21 cellular contexts compared by ENCODE assay signal in the genomic region with DNA sequence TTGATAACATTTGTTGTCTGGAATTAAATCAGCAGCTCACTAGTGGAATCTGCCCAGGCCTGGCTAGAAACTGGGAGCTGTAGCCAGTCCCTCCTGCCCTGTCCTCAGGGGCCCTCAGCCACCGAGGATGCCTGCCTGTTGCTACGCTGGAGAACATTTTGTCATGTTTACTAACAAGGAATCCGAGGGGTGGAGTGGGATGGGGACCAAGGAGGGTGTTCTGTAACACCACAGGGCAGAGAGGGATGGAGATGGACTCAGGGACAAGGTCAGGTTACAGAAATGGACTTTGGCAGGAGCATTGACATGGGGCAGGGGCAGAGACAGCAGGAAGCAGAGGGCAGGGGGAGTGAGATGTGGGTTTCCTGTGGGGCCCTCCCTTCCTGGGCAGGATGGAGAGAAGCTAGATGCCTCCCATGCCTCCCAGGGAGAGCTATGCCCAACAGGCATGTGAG. TPM values are rescaled to one million over a fixed set of nuclear protein-coding genes. Genes with fewer than 3 reads are reported as not detected.
DNase-seq lines count a peak whose midpoint lies in the region; ATAC-seq, FAIRE-seq and TF ChIP-seq lines count a peak whose summit lies in the region.
"Had no signal": no experiment of that assay in that cellular context is flagged by ENCODE, and none has a peak within 500 bp of the region (broad histone marks: within the 10 kb centered on the region; RNA-seq: fewer than 3 reads in every experiment).

No MANE protein-coding gene starts in this region.

- WGBS in A549 (ENCODE audit: missing lambda C conversion rate): 81% methylated on average over 3 of the region's 3 CpGs
- no CpG with 5 or more reads among the region's 3 CpGs for WGBS in mesendoderm (ENCODE audit: extremely low coverage, insufficient coverage, low lambda C conversion rate)

- H3K36me3 Mint-ChIP-seq in CD4-positive, alpha-beta memory T cell: no peaks in the 10 kb centered on the region
- no peaks in the 10 kb centered on the region for H3K36me3 Mint-ChIP-seq in T-helper 1 cell treated with Interleukin-12 subunit alpha and Interleukin-12 subunit beta and Interleukin-4 antibody, amounts not matched to agents 30 μg/mL and 1 μg/mL, for 36 hours (ENCODE audit: low read depth)
- H3K36me3 Mint-ChIP-seq in immature natural killer cell: peaks cover 0 to 3% (median 0%) of the 10 kb centered on the region in 3 donors

- TF ChIP-seq POLR2A in A549 (IDR thresholded peaks at IDR 0.05; ENCODE audit: low read length): no peak

- H3K27ac Mint-ChIP-seq in CD4-positive, alpha-beta memory T cell: peak overlapping the region in 5 of 7 donors; percentile 16 to 76 (median 34)
- peak overlapping the region; percentile 52 for H3K27ac Mint-ChIP-seq in T-helper 1 cell treated with Interleukin-12 subunit alpha and Interleukin-12 subunit beta and Interleukin-4 antibody, amounts not matched to agents 30 μg/mL and 1 μg/mL, for 36 hours
- H3K27ac Mint-ChIP-seq in immature natural killer cell: peak overlapping the region in 5 of 6 donors; percentile 19 to 71 (median 55)
- H3K27ac Mint-ChIP-seq: B cell had no signal

- no peak for FAIRE-seq in A549 (lab: Jason Lieb, UNC)
- FAIRE-seq: colon, frontal cortex, small intestine had no signal

- H2AK5ac ChIP-seq in mesendoderm (ENCODE audit: low read length): no peak overlapping the region

- DNase-seq in A549 (ENCODE audit: low read depth in 1 of 2, low spot score in 1 of 2) (no peak), immature natural killer cell (peak in 1 of 3 donors; percentile 12), NCI-H524 treated with DMSO at 0.1 percent for 48 hours (lab: John Stamatoyannopoulos, UW) (no peak), SW480 (ENCODE audit: low spot score) (no peak), mesendoderm (no peak)
- DNase-seq in CD4-positive, alpha-beta memory T cell: no peak
- DNase-seq: activated naive CD4-positive, alpha-beta T cell; Karpas-422; left lung; NCI-H748 treated with DMSO at 0.1 percent for 48 hours; PC-9; small intestine; stimulated activated CD4-positive, alpha-beta T cell treated with anti-CD3 and anti-CD28 coated beads, Interleukin-4, amount 100 ng/mL, for 4 hours; stimulated activated CD8-positive, alpha-beta memory T cell treated with anti-CD3 and anti-CD28 coated beads, Interleukin-4, amount 100 ng/mL, for 48 hours had no signal

- H3K4me1 Mint-ChIP-seq in CD4-positive, alpha-beta memory T cell: peaks cover 31 to 58% (median 33%) of the 10 kb centered on the region in 4 donors
- H3K4me1 Mint-ChIP-seq in T-helper 1 cell treated with Interleukin-12 subunit alpha and Interleukin-12 subunit beta and Interleukin-4 antibody, amounts not matched to agents 30 μg/mL and 1 μg/mL, for 36 hours (ENCODE audit: low read depth): peaks cover 27% of the 10 kb centered on the region
- H3K4me1 Mint-ChIP-seq in immature natural killer cell: peaks cover 50 to 67% of the 10 kb centered on the region in 2 donors

- intact Hi-C loops in CD4-positive, alpha-beta memory T cell (cut with micrococcal nuclease): no loop called here

- no peak overlapping the region for H4K8ac ChIP-seq in mesendoderm (ENCODE audit: low read depth, low read length)

- no peak overlapping the region for H2BK5ac ChIP-seq in mesendoderm (ENCODE audit: low read length)

- H3K27ac ChIP-seq in A549 (peak overlapping the region; percentile 75 to 79; a peak in 5 of 6 replicates), mesendoderm (ENCODE audit: low read depth, low read length) (no peak overlapping the region)
- H3K27ac ChIP-seq in CD4-positive, alpha-beta memory T cell (ENCODE audit: low read depth, low read length): no peak overlapping the region
- H3K27ac ChIP-seq: left lung, parathyroid adenoma, PC-9, thoracic aorta had no signal

- H3K4me3 Mint-ChIP-seq in CD4-positive, alpha-beta memory T cell: peak overlapping the region in 7 of 8 donors; percentile 6 to 72 (median 47)
- no peak overlapping the region for H3K4me3 Mint-ChIP-seq in T-helper 1 cell treated with Interleukin-12 subunit alpha and Interleukin-12 subunit beta and Interleukin-4 antibody, amounts not matched to agents 30 μg/mL and 1 μg/mL, for 36 hours
- peak overlapping the region; percentile 58 to 83 (median 68) for H3K4me3 Mint-ChIP-seq in immature natural killer cell
- H3K4me3 Mint-ChIP-seq: B cell had no signal

- no peak overlapping the region for H3K18ac ChIP-seq in mesendoderm (ENCODE audit: low read length)

- no peak overlapping the region for H3K56ac ChIP-seq in mesendoderm (ENCODE audit: low read length)

- POLR2A ChIA-PET in A549 (lab: Yijun Ruan, JAX): interaction anchor here (1.7 kb wide), 1 partner anchor 46 kb away, joined by 4 read pairs; a partner anchor contains a TSS
- POLR2A ChIA-PET in CD4-positive, alpha-beta memory T cell (lab: Charles Lee; ENCODE audit: partially characterized antibody): interaction anchor here (1.7 kb wide), 1 partner anchor 47 kb away, joined by 6 read pairs; no protein-coding TSS in a partner anchor

- no peaks in the 10 kb centered on the region for H3K36me3 ChIP-seq in CD4-positive, alpha-beta memory T cell (ENCODE audit: insufficient read depth, low read length)
- no peaks in the 10 kb centered on the region for H3K36me3 ChIP-seq in mesendoderm (ENCODE audit: control insufficient read depth, insufficient read depth, low read length)
- H3K36me3 ChIP-seq: left lung, thoracic aorta had no signal

- H3K27me3 Mint-ChIP-seq in CD4-positive, alpha-beta memory T cell: no peaks in the 10 kb centered on the region
- peaks cover 4% of the 10 kb centered on the region for H3K27me3 Mint-ChIP-seq in T-helper 1 cell treated with Interleukin-12 subunit alpha and Interleukin-12 subunit beta and Interleukin-4 antibody, amounts not matched to agents 30 μg/mL and 1 μg/mL, for 36 hours (ENCODE audit: low read depth)
- H3K27me3 Mint-ChIP-seq in immature natural killer cell (ENCODE audit: low read depth in 3 of 3): peaks cover 0 to 3% (median 0%) of the 10 kb centered on the region in 3 donors
- H3K27me3 Mint-ChIP-seq: B cell had no signal

- no peak overlapping the region for H3K4ac ChIP-seq in mesendoderm (ENCODE audit: low read depth, low read length)

- H3K9ac ChIP-seq in mesendoderm (ENCODE audit: low read length): no peak overlapping the region
- H3K9ac ChIP-seq: parathyroid adenoma had no signal

- H3K4me3 ChIP-seq in A549: no peak overlapping the region
- no peak overlapping the region for H3K4me3 ChIP-seq in CD4-positive, alpha-beta memory T cell (ENCODE audit: low read length in 2 of 2)
- H3K4me3 ChIP-seq in mesendoderm (ENCODE audit: low read length): no peak overlapping the region
- H3K4me3 ChIP-seq: left lung, PC-9, thoracic aorta had no signal

- CTCF ChIA-PET in A549 (lab: Yijun Ruan, JAX): interaction anchor here (0.5 to 1.4 kb wide), 6 partner anchors 23 to 327 kb away, joined by 3 to 4 read pairs (median 3); a partner anchor contains a TSS
- CTCF ChIA-PET in CD4-positive, alpha-beta memory T cell (lab: Charles Lee; ENCODE audit: partially characterized antibody): interaction anchor here (0.9 to 8.4 kb wide), 9 partner anchors 25 to 328 kb away, joined by 3 to 260 read pairs (median 3); no protein-coding TSS in a partner anchor

- no peaks in the 10 kb centered on the region for H3K79me2 ChIP-seq in mesendoderm (ENCODE audit: control insufficient read depth, insufficient read depth, low read length)
- H3K79me2 ChIP-seq: parathyroid adenoma had no signal

- no peak overlapping the region for H2BK15ac ChIP-seq in mesendoderm (replicated peaks; ENCODE audit: low read depth)

- H3K4me1 ChIP-seq in A549 (peaks cover 26% of the 10 kb centered on the region), mesendoderm (ENCODE audit: control insufficient read depth, low read depth, low read length) (no peaks in the 10 kb centered on the region)
- peaks cover 28% of the 10 kb centered on the region for H3K4me1 ChIP-seq in CD4-positive, alpha-beta memory T cell (ENCODE audit: insufficient read depth, low read length)

- ATAC-seq in A549: no peak
- ATAC-seq: left lung, SK-N-SH treated with all-trans-retinoic acid at 6 μM for 48 hours had no signal

- no peaks in the 10 kb centered on the region for H3K79me1 ChIP-seq in mesendoderm (ENCODE audit: low read length)

- H4K5ac ChIP-seq in mesendoderm (ENCODE audit: low read length): no peak overlapping the region

- no peak for TF ChIP-seq CTCF in A549 (IDR thresholded peaks at IDR 0.05)

- no peak overlapping the region for H3K23ac ChIP-seq in mesendoderm (ENCODE audit: low read length)

- H3K4me2 ChIP-seq in A549 (no peak overlapping the region), mesendoderm (ENCODE audit: low read length) (no peak overlapping the region)
- H3K4me2 ChIP-seq: PC-9 had no signal

- TF ChIP-seq EP300 in A549 (IDR thresholded peaks at IDR 0.05): no peak

- H3K9me3 ChIP-seq in A549: no peaks in the 10 kb centered on the region
- no peaks in the 10 kb centered on the region for H3K9me3 ChIP-seq in CD4-positive, alpha-beta memory T cell (ENCODE audit: control insufficient read depth in 1 of 2, low read length in 2 of 2)
- H3K9me3 ChIP-seq: left lung, thoracic aorta had no signal

- H2BK120ac ChIP-seq in mesendoderm (ENCODE audit: low read depth, low read length): no peak overlapping the region

- no peak for TF ChIP-seq RAD21 in A549 (conservative IDR thresholded peaks at IDR 0.05 in 1 of 2, IDR thresholded peaks at IDR 0.05 in 1 of 2)

- H3K27me3 ChIP-seq in CD4-positive, alpha-beta memory T cell (ENCODE audit: insufficient read depth, low read length): no peaks in the 10 kb centered on the region
- H3K27me3 ChIP-seq in mesendoderm (ENCODE audit: insufficient read depth, low read length, poor library complexity): no peaks in the 10 kb centered on the region
- H3K27me3 ChIP-seq: left lung had no signal

- H3K9me3 Mint-ChIP-seq in CD4-positive, alpha-beta memory T cell: no peaks in the 10 kb centered on the region
- H3K9me3 Mint-ChIP-seq in T-helper 1 cell treated with Interleukin-12 subunit alpha and Interleukin-12 subunit beta and Interleukin-4 antibody, amounts not matched to agents 30 μg/mL and 1 μg/mL, for 36 hours: no peaks in the 10 kb centered on the region
- no peaks in the 10 kb centered on the region for H3K9me3 Mint-ChIP-seq in immature natural killer cell

TF ChIP-seq in A549, 52 proteins besides CTCF, POLR2A, EP300 and RAD21 (continues in another document):
- TF ChIP-seq, protein P1, sequence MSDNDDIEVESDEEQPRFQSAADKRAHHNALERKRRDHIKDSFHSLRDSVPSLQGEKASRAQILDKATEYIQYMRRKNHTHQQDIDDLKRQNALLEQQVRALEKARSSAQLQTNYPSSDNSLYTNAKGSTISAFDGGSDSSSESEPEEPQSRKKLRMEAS (IDR thresholded peaks at IDR 0.05): no peak
- no peak for TF ChIP-seq CBX2 (IDR thresholded peaks at IDR 0.05; ENCODE audit: borderline replicate concordance, low read depth)

RNA-seq across cellular contexts. Expression of a gene that starts 45.8 kb away (rescaled TPM):
- polyA plus RNA-seq in A549 (2011; rRNA removed) (4.7 and 6.6 TPM in 2 replicates), A549 (2017; fragmentation: RNase III; extraction: RNeasy Plus Mini Kit Qiagen cat#74134 plus additional on column Dnase treatment) (2.9 to 3.6 TPM (median 3.1 TPM) in 3 replicates), immature natural killer cell (1 to 10 TPM; 2.5 to 4.9 (median 4.0) TPM)
- 2.0 and 2.4 TPM in 2 replicates for polyA plus RNA-seq in A549 (2012; cell fraction: cytosol; rRNA removed)
- polyA plus RNA-seq in A549 (2012; cell fraction: nucleus; rRNA removed): 5.3 and 6.9 TPM in 2 replicates
- 11.5 and 14.1 TPM in 2 replicates for polyA minus RNA-seq in A549 (2011; rRNA and poly(A)+ RNA removed)
- 10 to 100 TPM; 42.1 to 43.4 TPM for total RNA-seq in CD4-positive, alpha-beta memory T cell
- 10 to 100 TPM; 10.9 to 18.2 TPM for polyA plus RNA-seq in CD4-positive, alpha-beta memory T cell
- 2.4 TPM for polyA plus RNA-seq in mesendoderm (2013, experiment 1 of 2)
- 2.3 TPM for polyA plus RNA-seq in mesendoderm (2013, experiment 2 of 2)

Comparison
In these comparisons a context has a peak if more than half of its experiments do, and no peak if none do; other contexts are left out.
1. H3K27ac ChIP-seq: peak in A549 (2 of 2); none in CD4-positive, alpha-beta memory T cell (single experiment) and mesendoderm (single experiment).
2. Peak in every context shown above with its lines, with median percentiles within 50 percentile points of each other: H3K27ac Mint-ChIP-seq.